ENCODE assay signal across 8 cellular contexts in the genomic region with DNA sequence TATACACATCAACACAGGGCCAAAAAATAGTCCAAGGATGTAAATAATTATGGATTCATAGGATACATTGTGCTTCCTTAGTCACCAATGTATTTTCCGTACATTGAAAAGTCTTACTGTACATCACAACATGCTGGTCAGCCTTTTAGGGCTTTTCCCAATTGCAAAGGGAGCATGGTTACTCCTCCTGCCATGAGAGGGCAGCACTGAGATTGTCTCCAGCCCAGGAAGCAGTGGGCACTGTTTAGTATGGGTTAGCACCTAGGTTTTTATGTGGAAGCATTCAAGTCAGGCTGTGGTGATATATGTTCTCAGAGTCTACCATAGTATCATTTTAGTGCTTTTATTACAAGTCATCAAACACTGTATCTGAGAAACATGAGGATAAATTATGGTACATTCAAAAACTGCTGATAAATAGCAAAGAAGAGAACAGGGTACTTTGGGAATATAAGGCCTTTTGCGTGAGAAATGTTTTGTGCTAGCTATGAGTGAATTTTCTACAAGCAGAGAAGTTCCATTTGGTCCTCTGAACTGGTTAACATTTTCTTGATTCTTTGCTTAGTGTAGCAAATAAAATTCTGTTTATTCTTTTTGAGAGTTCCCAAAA. TPM values are rescaled to one million over a fixed set of nuclear protein-coding genes. Genes with fewer than 3 reads are reported as not detected.
DNase-seq lines count a peak whose midpoint lies in the region; ATAC-seq and TF ChIP-seq lines count a peak whose summit lies in the region.

No MANE protein-coding gene starts in this region.

- DNase-seq in cardiac muscle cell (ENCODE audit: low read depth in 1 of 2, low spot score in 1 of 2) (peak; percentile 68 to 74), cardiac septum (ENCODE audit: low spot score) (no peak), HT-29 (ENCODE audit: low spot score) (peak; percentile 73), Panc1 (ENCODE audit: low read depth, low spot score) (peak; percentile 36), mammary epithelial cell (peak; percentile 60), lung (ENCODE audit: low spot score) (no peak), DMS79 treated with DMSO at 0.1 percent for 48 hours (lab: John Stamatoyannopoulos, UW) (no peak)

- WGBS in mammary epithelial cell (ENCODE audit: low coverage, missing lambda C conversion rate): 75% methylated on average over 2 of the region's 2 CpGs
- 93 to 95% methylated on average over 2 of the region's 2 CpGs for WGBS in lung, 2 donors

- TF ChIP-seq CTCF in cardiac muscle cell (IDR thresholded peaks at IDR 0.05; ENCODE audit: low read depth, low read length) (peak; percentile 83), Panc1 (IDR thresholded peaks at IDR 0.05) (peak; percentile 75), mammary epithelial cell (conservative IDR thresholded peaks at IDR 0.05 in 1 of 2, IDR thresholded peaks at IDR 0.05 in 1 of 2; ENCODE audit: extremely low read depth in 1 of 2, insufficient read depth in 1 of 2, low read depth in 1 of 2, low read length in 2 of 2) (peak; percentile 88 to 95), lung (IDR thresholded peaks at IDR 0.05; ENCODE audit: control extremely low read depth, extremely low read depth) (peak; percentile 35)

- H4K20me1 ChIP-seq in mammary epithelial cell (ENCODE audit: insufficient read depth, low read length): no peaks in the 10 kb centered on the region

- H3K4me2 ChIP-seq in mammary epithelial cell (ENCODE audit: insufficient read depth, low read depth, low read length): no peak overlapping the region

- intact Hi-C loops in cardiac septum (cut with DNase I) (no loop called here), Panc1 (cut with micrococcal nuclease; ENCODE audit: unreplicated experiment) (loop anchor here (10.0 kb wide), 1 partner anchor 224 kb away; no protein-coding TSS in a partner anchor), mammary epithelial cell (cut with micrococcal nuclease) (loop anchor here (1.0 to 2.0 kb wide), 4 partner anchors 130 to 747 kb away; no protein-coding TSS in a partner anchor)

- BruUV-seq in Panc1 (replicated peaks; lab: Mats Ljungman, UMichigan) (no TSS peak), mammary epithelial cell (replicated peaks; lab: Mats Ljungman, UMichigan) (no TSS peak)

- H3K79me2 ChIP-seq in mammary epithelial cell (ENCODE audit: insufficient read depth, low read length): no peaks in the 10 kb centered on the region

- CTCF ChIA-PET in Panc1 (lab: Charles Lee) (no interaction called here), mammary epithelial cell (lab: Charles Lee; ENCODE audit: low non-redundant PET) (no interaction called here)

- no peaks in the 10 kb centered on the region for H3K36me3 ChIP-seq in cardiac muscle cell
- no peaks in the 10 kb centered on the region for H3K36me3 ChIP-seq in Panc1 (ENCODE audit: control insufficient read depth, insufficient read depth, low read length)
- no peaks in the 10 kb centered on the region for H3K36me3 ChIP-seq in mammary epithelial cell (ENCODE audit: insufficient read depth, low read length)
- H3K36me3 ChIP-seq in lung (ENCODE audit: control insufficient read depth in 2 of 2, insufficient read depth in 2 of 2, low read length in 2 of 2): no peaks in the 10 kb centered on the region

- no peak overlapping the region for H3K4me3 ChIP-seq in cardiac muscle cell
- no peak overlapping the region for H3K4me3 ChIP-seq in Panc1 (ENCODE audit: low read depth in 2 of 2, low read length in 2 of 2)
- H3K4me3 ChIP-seq in mammary epithelial cell (replicated peaks in 1 of 3; ENCODE audit: insufficient read depth in 1 of 3, low read depth in 2 of 3, low read length in 3 of 3): no peak overlapping the region
- H3K4me3 ChIP-seq in lung: no peak overlapping the region

- peak; percentile 81 for ATAC-seq in GM21723 (IDR thresholded peaks at IDR 0.05; ENCODE audit: unreplicated experiment)
- no peak for ATAC-seq in Panc1
- ATAC-seq in lung (ENCODE audit: insufficient read depth, low FRiP score): no peak

- H3K27me3 ChIP-seq in cardiac muscle cell: no peaks in the 10 kb centered on the region
- no peaks in the 10 kb centered on the region for H3K27me3 ChIP-seq in Panc1 (ENCODE audit: control insufficient read depth, insufficient read depth, low read length)
- no peaks in the 10 kb centered on the region for H3K27me3 ChIP-seq in mammary epithelial cell (ENCODE audit: insufficient read depth, low read length)
- H3K27me3 ChIP-seq in lung (ENCODE audit: control insufficient read depth, insufficient read depth): no peaks in the 10 kb centered on the region

- H2AFZ ChIP-seq in mammary epithelial cell (ENCODE audit: low read depth, low read length): peak overlapping the region; percentile 42

- dilution Hi-C loops in mammary epithelial cell (cut with HindIII; ENCODE audit: low sequenced_read_pairs): no loop called here

- POLR2A ChIA-PET in Panc1 (lab: Charles Lee): no interaction called here

- H3K27ac ChIP-seq in cardiac muscle cell (no peak overlapping the region), Panc1 (ENCODE audit: low read length) (no peak overlapping the region), mammary epithelial cell (ENCODE audit: insufficient read depth, low read depth, low read length) (no peak overlapping the region), lung (ENCODE audit: low read depth in 1 of 2, low read length in 1 of 2) (no peak overlapping the region)

- H3K4me1 ChIP-seq in cardiac muscle cell (ENCODE audit: low read depth) (no peaks in the 10 kb centered on the region), Panc1 (ENCODE audit: control insufficient read depth, insufficient read depth, low read length) (no peaks in the 10 kb centered on the region), mammary epithelial cell (ENCODE audit: insufficient read depth, low read length) (no peaks in the 10 kb centered on the region), lung (ENCODE audit: control insufficient read depth in 2 of 2, insufficient read depth in 2 of 2, low read length in 2 of 2) (no peaks in the 10 kb centered on the region)

- H3K9ac ChIP-seq in mammary epithelial cell (ENCODE audit: insufficient read depth, low read length): no peak overlapping the region

- in situ Hi-C loops in Panc1 (cut with HindIII; ENCODE audit: low pct_unique_long_range_greater_than_20kb, low sequenced_read_pairs): no loop called here
- in situ Hi-C loops in mammary epithelial cell (cut with MboI; ENCODE audit: low sequenced_read_pairs in 2 of 2): loop anchor here (10.0 to 25.0 kb wide), 2 partner anchors 211 to 224 kb away; no protein-coding TSS in a partner anchor

- no peaks in the 10 kb centered on the region for H3K9me3 ChIP-seq in cardiac muscle cell (ENCODE audit: low read depth)
- no peaks in the 10 kb centered on the region for H3K9me3 ChIP-seq in Panc1 (ENCODE audit: control insufficient read depth, insufficient read depth, low read depth, low read length)
- no peaks in the 10 kb centered on the region for H3K9me3 ChIP-seq in mammary epithelial cell (replicated peaks; ENCODE audit: insufficient read depth, low read length)
- no peaks in the 10 kb centered on the region for H3K9me3 ChIP-seq in lung (ENCODE audit: control insufficient read depth in 2 of 2, insufficient read depth in 1 of 2, low read length in 1 of 2)

RNA-seq across cellular contexts. Expression of a gene that starts 34.0 kb away (rescaled TPM):
- total RNA-seq in cardiac muscle cell (4.0 and 5.8 TPM in 2 replicates), cardiac septum (1.9 TPM), Panc1 (2021; ENCODE audit: unreplicated experiment) (not detected), mammary epithelial cell (1 to 10 TPM; 1.1 to 3.7 TPM), lung (10 to 100 TPM; 23.0 to 45.8 TPM)
- polyA plus RNA-seq in cardiac muscle cell (1.00 and 1.5 TPM in 2 replicates), mammary epithelial cell (6.3 TPM), lung (1 to 10 TPM; 3.6 to 8.9 TPM)
- not detected in 2 replicates for total RNA-seq in HT-29 (2014; rRNA removed; shearing (Covaris generic))
- not detected for polyA plus RNA-seq in Panc1 (2012; ENCODE audit: insufficient read length)
- not detected for polyA minus RNA-seq in mammary epithelial cell

Comparison
In these comparisons a context has a peak if more than half of its experiments do, and no peak if none do; other contexts are left out.
1. DNase-seq: peak in cardiac muscle cell (2 of 2), HT-29 (single experiment), Panc1 (single experiment) and mammary epithelial cell (single experiment); none in cardiac septum (single experiment), lung (single experiment) and DMS79 treated with DMSO at 0.1 percent for 48 hours (single experiment).
2. CTCF ChIP-seq: peak in every context shown above with its lines; median percentile 92 in mammary epithelial cell; 83 in cardiac muscle cell; 75 in Panc1; 35 in lung.